1 cellular context compared by ENCODE assay signal in the genomic region with DNA sequence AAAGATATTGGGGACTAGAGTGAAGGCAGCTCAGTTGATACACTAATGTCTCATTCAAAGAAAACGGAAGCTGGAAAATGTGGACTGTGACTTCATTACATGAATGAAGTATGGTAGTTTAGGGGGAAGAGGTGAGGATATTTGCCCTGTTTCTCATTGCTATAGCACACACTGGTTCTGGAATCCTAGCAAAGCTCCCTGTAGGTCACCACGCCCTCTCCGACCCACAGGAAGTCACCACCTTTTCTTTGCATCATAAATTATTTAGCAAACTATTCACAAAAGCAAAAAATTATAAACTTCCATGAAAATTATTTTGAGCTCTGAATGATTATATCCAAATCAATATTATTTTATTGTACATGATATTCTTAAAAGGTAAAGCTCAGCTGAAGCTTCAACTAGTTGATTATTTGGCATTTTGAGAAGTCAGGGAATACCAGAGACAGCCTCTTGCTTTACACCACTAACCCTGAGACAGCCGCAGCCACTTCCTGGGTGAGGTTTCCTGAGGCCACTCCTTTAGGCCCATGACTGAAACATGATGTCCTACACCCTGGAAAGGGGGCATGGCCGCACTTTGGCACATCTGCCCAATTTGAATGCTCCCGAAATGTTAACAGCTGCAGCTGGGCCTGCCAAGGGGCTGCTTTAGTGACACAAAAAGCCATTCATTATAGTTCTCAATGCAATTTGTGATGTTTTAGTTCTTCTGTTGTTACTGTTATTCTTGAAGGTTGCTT.
TF ChIP-seq lines count a peak whose summit lies in the region.

No MANE protein-coding gene starts in this region.

TF ChIP-seq in H1, 55 proteins besides CTCF, POLR2A, EP300 and RAD21 (continued from another document):
- TF ChIP-seq POLR2AphosphoS5 (IDR thresholded peaks at IDR 0.05; ENCODE audit: low read depth, low read length) (no peak), KDM1A (IDR thresholded peaks at IDR 0.05; ENCODE audit: borderline replicate concordance, low read length) (no peak), KDM4A (IDR thresholded peaks at IDR 0.05; ENCODE audit: low read depth, low read length, severe bottlenecking) (no peak)
- TF ChIP-seq, protein P1, sequence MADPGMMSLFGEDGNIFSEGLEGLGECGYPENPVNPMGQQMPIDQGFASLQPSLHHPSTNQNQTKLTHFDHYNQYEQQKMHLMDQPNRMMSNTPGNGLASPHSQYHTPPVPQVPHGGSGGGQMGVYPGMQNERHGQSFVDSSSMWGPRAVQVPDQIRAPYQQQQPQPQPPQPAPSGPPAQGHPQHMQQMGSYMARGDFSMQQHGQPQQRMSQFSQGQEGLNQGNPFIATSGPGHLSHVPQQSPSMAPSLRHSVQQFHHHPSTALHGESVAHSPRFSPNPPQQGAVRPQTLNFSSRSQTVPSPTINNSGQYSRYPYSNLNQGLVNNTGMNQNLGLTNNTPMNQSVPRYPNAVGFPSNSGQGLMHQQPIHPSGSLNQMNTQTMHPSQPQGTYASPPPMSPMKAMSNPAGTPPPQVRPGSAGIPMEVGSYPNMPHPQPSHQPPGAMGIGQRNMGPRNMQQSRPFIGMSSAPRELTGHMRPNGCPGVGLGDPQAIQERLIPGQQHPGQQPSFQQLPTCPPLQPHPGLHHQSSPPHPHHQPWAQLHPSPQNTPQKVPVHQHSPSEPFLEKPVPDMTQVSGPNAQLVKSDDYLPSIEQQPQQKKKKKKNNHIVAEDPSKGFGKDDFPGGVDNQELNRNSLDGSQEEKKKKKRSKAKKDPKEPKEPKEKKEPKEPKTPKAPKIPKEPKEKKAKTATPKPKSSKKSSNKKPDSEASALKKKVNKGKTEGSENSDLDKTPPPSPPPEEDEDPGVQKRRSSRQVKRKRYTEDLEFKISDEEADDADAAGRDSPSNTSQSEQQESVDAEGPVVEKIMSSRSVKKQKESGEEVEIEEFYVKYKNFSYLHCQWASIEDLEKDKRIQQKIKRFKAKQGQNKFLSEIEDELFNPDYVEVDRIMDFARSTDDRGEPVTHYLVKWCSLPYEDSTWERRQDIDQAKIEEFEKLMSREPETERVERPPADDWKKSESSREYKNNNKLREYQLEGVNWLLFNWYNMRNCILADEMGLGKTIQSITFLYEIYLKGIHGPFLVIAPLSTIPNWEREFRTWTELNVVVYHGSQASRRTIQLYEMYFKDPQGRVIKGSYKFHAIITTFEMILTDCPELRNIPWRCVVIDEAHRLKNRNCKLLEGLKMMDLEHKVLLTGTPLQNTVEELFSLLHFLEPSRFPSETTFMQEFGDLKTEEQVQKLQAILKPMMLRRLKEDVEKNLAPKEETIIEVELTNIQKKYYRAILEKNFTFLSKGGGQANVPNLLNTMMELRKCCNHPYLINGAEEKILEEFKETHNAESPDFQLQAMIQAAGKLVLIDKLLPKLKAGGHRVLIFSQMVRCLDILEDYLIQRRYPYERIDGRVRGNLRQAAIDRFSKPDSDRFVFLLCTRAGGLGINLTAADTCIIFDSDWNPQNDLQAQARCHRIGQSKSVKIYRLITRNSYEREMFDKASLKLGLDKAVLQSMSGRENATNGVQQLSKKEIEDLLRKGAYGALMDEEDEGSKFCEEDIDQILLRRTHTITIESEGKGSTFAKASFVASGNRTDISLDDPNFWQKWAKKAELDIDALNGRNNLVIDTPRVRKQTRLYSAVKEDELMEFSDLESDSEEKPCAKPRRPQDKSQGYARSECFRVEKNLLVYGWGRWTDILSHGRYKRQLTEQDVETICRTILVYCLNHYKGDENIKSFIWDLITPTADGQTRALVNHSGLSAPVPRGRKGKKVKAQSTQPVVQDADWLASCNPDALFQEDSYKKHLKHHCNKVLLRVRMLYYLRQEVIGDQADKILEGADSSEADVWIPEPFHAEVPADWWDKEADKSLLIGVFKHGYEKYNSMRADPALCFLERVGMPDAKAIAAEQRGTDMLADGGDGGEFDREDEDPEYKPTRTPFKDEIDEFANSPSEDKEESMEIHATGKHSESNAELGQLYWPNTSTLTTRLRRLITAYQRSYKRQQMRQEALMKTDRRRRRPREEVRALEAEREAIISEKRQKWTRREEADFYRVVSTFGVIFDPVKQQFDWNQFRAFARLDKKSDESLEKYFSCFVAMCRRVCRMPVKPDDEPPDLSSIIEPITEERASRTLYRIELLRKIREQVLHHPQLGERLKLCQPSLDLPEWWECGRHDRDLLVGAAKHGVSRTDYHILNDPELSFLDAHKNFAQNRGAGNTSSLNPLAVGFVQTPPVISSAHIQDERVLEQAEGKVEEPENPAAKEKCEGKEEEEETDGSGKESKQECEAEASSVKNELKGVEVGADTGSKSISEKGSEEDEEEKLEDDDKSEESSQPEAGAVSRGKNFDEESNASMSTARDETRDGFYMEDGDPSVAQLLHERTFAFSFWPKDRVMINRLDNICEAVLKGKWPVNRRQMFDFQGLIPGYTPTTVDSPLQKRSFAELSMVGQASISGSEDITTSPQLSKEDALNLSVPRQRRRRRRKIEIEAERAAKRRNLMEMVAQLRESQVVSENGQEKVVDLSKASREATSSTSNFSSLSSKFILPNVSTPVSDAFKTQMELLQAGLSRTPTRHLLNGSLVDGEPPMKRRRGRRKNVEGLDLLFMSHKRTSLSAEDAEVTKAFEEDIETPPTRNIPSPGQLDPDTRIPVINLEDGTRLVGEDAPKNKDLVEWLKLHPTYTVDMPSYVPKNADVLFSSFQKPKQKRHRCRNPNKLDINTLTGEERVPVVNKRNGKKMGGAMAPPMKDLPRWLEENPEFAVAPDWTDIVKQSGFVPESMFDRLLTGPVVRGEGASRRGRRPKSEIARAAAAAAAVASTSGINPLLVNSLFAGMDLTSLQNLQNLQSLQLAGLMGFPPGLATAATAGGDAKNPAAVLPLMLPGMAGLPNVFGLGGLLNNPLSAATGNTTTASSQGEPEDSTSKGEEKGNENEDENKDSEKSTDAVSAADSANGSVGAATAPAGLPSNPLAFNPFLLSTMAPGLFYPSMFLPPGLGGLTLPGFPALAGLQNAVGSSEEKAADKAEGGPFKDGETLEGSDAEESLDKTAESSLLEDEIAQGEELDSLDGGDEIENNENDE (IDR thresholded peaks at IDR 0.05; ENCODE audit: insufficient replicate concordance, low read length) = no peak
